ENCODE assay signal across 1 cellular context in the genomic region with DNA sequence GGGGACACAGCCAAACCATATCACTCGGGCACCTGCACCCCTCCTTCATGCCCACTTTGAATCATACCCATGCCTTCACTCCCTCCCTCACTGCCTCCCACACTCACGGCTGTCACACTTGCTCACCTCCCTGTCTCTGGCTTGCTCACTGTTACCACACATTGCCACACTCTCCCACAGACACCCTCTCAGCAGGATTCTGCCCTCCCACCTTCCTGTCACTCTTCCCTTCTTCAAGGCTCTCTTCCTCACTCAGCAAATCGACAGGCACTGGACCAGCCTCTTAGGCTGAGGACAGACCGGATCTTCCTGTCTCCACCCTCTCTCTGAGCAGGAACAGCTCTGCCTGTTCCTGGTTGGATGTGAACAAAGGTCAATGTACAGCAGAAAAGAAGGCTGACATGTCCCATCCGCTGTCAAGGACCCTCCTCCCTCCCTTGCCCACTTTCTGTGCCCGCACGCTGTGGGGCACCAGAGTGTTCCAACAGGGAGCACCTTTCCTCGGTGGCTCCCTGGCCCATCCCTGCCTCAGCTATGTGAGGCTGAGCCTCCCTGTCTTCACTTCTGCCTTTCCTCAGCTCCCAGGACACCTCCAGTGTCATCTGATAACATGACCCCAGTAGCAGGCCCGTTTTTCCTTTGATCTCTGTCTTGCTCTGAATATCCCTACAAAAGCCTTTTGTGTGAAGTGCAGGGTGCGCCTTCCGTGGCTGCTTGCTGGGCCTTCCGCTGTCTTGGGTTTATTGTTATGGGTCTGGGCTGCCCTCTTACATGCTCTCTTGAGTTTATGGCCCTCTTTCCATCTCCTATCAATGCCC.
TF ChIP-seq lines count a peak whose summit lies in the region.

No MANE protein-coding gene starts in this region.

TF ChIP-seq in HEK293, 187 proteins besides CTCF, POLR2A, EP300 and RAD21 (continued from another document):
- TF ChIP-seq, protein P1, sequence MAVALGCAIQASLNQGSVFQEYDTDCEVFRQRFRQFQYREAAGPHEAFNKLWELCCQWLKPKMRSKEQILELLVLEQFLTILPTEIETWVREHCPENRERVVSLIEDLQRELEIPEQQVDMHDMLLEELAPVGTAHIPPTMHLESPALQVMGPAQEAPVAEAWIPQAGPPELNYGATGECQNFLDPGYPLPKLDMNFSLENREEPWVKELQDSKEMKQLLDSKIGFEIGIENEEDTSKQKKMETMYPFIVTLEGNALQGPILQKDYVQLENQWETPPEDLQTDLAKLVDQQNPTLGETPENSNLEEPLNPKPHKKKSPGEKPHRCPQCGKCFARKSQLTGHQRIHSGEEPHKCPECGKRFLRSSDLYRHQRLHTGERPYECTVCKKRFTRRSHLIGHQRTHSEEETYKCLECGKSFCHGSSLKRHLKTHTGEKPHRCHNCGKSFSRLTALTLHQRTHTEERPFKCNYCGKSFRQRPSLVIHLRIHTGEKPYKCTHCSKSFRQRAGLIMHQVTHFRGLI (tag by site-specific recombination; IDR thresholded peaks at IDR 0.05) = no peak
- TF ChIP-seq EGR2 (tag by site-specific recombination; IDR thresholded peaks at IDR 0.05; ENCODE audit: low read depth) (peak; percentile 94), ZNF341 (tag by site-specific recombination; IDR thresholded peaks at IDR 0.05; ENCODE audit: low read depth) (0 out of 2 replicates have a peak, but pooled peaks have one; percentile 56)
TF ChIP-seq in HEK293: peak in this region for 3.
